Comparison of ENCODE assay signal across 18 cellular contexts in the genomic region with DNA sequence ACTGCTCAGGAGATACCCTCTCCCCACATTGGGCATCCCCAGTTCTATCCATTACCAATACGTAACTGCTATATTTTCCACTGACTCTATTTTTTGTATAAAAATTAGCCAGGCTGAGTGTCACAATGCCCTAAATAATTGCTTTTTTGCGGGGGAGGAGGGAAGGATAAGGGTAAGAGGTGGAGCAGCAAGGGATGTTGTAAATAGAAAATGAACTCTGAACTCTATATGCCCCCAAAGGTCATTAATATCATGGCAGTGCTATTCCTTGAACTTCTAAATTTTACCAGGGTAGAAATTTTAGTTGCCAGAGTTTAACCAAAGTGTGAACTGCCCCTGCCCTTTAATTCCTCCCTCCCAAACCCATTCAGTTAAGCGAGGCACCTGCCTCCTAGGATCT.
DNase-seq lines count a peak whose midpoint lies in the region; ATAC-seq, FAIRE-seq and TF ChIP-seq lines count a peak whose summit lies in the region.
"Had no signal": no experiment of that assay in that cellular context is flagged by ENCODE, and none has a peak within 500 bp of the region (broad histone marks: within the 10 kb centered on the region; RNA-seq: fewer than 3 reads in every experiment).

No MANE protein-coding gene starts in this region.

- H3K27ac ChIP-seq in HUES6 (ENCODE audit: low read depth, low read length) (no peak overlapping the region), K562 (ENCODE audit: extremely low read depth, low read depth, low read length) (no peak overlapping the region)
- H3K27ac ChIP-seq: C4-2B had no signal

- WGBS in K562 (ENCODE audit: insufficient coverage, low coverage, missing lambda C conversion rate) = 45% methylated on average over 3 of the region's 3 CpGs

- H3K4me3 ChIP-seq in Caco-2 (ENCODE audit: low read depth, low read length) (no peak overlapping the region), HUES6 (ENCODE audit: low read depth, low read length) (peak overlapping the region; percentile 9; the same call in 1 of the 2 replicates), K562 (no peak overlapping the region)

- H3K9me3 ChIP-seq in Caco-2 = no peaks in the 10 kb centered on the region
- H3K9me3 ChIP-seq in HUES6 (ENCODE audit: control insufficient read depth, insufficient read depth, low read depth, low read length) = no peaks in the 10 kb centered on the region
- H3K9me3 ChIP-seq in K562 (replicated peaks; ENCODE audit: control insufficient read depth, insufficient read depth, low read depth, low read length) = no peaks in the 10 kb centered on the region

- H3K36me3 ChIP-seq in Caco-2 (ENCODE audit: control insufficient read depth, insufficient read depth, low read length) = no peaks in the 10 kb centered on the region
- H3K36me3 ChIP-seq in HUES6 (ENCODE audit: control insufficient read depth, insufficient read depth, low read length) = no peaks in the 10 kb centered on the region
- H3K36me3 ChIP-seq in K562 (ENCODE audit: control insufficient read depth, insufficient read depth, low read length) = no peaks in the 10 kb centered on the region

- H3K9ac ChIP-seq in HUES6 (ENCODE audit: low read length) (no peak overlapping the region), K562 (ENCODE audit: insufficient read depth in 1 of 2, low read depth in 2 of 2, low read length in 2 of 2) (peak overlapping the region; percentile 3 to 78; a peak in 2 of 4 replicates)

- peaks cover 18% of the 10 kb centered on the region for H3K4me1 ChIP-seq in Caco-2
- peaks cover 6% of the 10 kb centered on the region; the same call in 1 of the 2 replicates for H3K4me1 ChIP-seq in HUES6 (ENCODE audit: control insufficient read depth, insufficient read depth, low read length)
- H3K4me1 ChIP-seq in K562 (replicated peaks in 1 of 2; ENCODE audit: control insufficient read depth in 2 of 2, insufficient read depth in 2 of 2, low read length in 2 of 2) = peaks cover 0 to 8% of the 10 kb centered on the region in 2 experiments; a peak in 4 of 5 replicates

- in situ Hi-C loops in K562 (cut with MboI) = no loop called here

- intact Hi-C loops in Caco-2 (cut with micrococcal nuclease; ENCODE audit: unreplicated experiment) (no loop called here), K562 (cut with micrococcal nuclease) (no loop called here)

- no peak for FAIRE-seq in K562 (lab: Jason Lieb, UNC)
- FAIRE-seq in GM12892 (lab: Jason Lieb, UNC) = no peak
- FAIRE-seq: A204.1 had no signal

- H3K9me3 Mint-ChIP-seq in Caco-2 (ENCODE audit: unreplicated experiment) = no peaks in the 10 kb centered on the region
- no peaks in the 10 kb centered on the region for H3K9me3 Mint-ChIP-seq in nephron progenitor cell

- ATAC-seq in K562 = peak; percentile 26
- ATAC-seq: HCT116, Panc1, SK-N-SH treated with all-trans-retinoic acid at 6 μM for 48 hours had no signal

- no peak for TF ChIP-seq RAD21 in K562 (CRISPR knock-in tag; conservative IDR thresholded peaks at IDR 0.05 in 1 of 2, IDR thresholded peaks at IDR 0.05 in 1 of 2)

- no peak for TF ChIP-seq CTCF in Caco-2 (IDR thresholded peaks at IDR 0.05; ENCODE audit: insufficient read depth in 1 of 2, low read depth in 1 of 2, low read length in 1 of 2, severe bottlenecking in 1 of 2, unreplicated experiment in 1 of 2)
- TF ChIP-seq CTCF in K562 (IDR thresholded peaks at IDR 0.05 in 2 of 3, conservative IDR thresholded peaks at IDR 0.05 in 1 of 3; ENCODE audit: insufficient read depth in 2 of 3, low read depth in 1 of 3, low read length in 3 of 3) = no peak
- TF ChIP-seq CTCF in nephron progenitor cell (IDR thresholded peaks at IDR 0.05) = no peak

- no peaks in the 10 kb centered on the region for H3K27me3 ChIP-seq in Caco-2 (replicated peaks; ENCODE audit: control insufficient read depth, insufficient read depth, low read length)
- H3K27me3 ChIP-seq in HUES6 (ENCODE audit: control insufficient read depth, insufficient read depth, low read length) = peaks cover 21% of the 10 kb centered on the region
- no peaks in the 10 kb centered on the region for H3K27me3 ChIP-seq in K562 (ENCODE audit: control insufficient read depth in 2 of 2, insufficient read depth in 2 of 2, low read length in 2 of 2)

- POLR2A ChIA-PET in Caco-2 (lab: Charles Lee) (no interaction called here), K562 (lab: Yijun Ruan, JAX) (no interaction called here)

- H3K9me1 ChIP-seq in K562 (ENCODE audit: control insufficient read depth, insufficient read depth, low read length) = no peaks in the 10 kb centered on the region

- H3K4me3 Mint-ChIP-seq in Caco-2 (ENCODE audit: unreplicated experiment) = peak overlapping the region; percentile 65
- H3K4me3 Mint-ChIP-seq in nephron progenitor cell = peak overlapping the region; percentile 77

- H3K27ac Mint-ChIP-seq in Caco-2 (ENCODE audit: unreplicated experiment) (no peak overlapping the region), nephron progenitor cell (peak overlapping the region; percentile 91)

- TF ChIP-seq POLR2A in K562 (conservative IDR thresholded peaks at IDR 0.05) = no peak
- no peak for TF ChIP-seq POLR2A in GM12892 (IDR thresholded peaks at IDR 0.05; ENCODE audit: low read depth, low read length)

- BruUV-seq in Caco-2 (replicated peaks; lab: Mats Ljungman, UMichigan) (no TSS peak), K562 (replicated peaks; lab: Mats Ljungman, UMichigan) (no TSS peak)

- H3K4me1 Mint-ChIP-seq in Caco-2 (ENCODE audit: low read depth, unreplicated experiment) (peaks cover 14% of the 10 kb centered on the region), nephron progenitor cell (peaks cover 72% of the 10 kb centered on the region)

- DNase-seq in Caco-2 = no peak
- DNase-seq in K562 (ENCODE audit: extremely low read depth in 1 of 4, low spot score in 3 of 4) = no peak
- no peak for DNase-seq in nephron progenitor cell
- DNase-seq in globus pallidus (ENCODE audit: low spot score) = no peak
- no peak for DNase-seq in GM12892 (ENCODE audit: insufficient read length)
- DNase-seq in SW 1271 (lab: John Stamatoyannopoulos, UW) = no peak
- DNase-seq: EL, GF-D8, IMR-90, MV-4-11, SIG-M5, T-helper 1 cell had no signal

- peak overlapping the region; percentile 79 for H3K4me2 ChIP-seq in K562 (ENCODE audit: insufficient read depth, low read length)

- CTCF ChIA-PET in Caco-2 (lab: Charles Lee) = no interaction called here
- CTCF ChIA-PET in K562 (lab: Yijun Ruan, JAX; ENCODE audit: low intra/inter-chr PET ratio) = no interaction called here

- H4K20me1 ChIP-seq in K562 (replicated peaks; ENCODE audit: control insufficient read depth, insufficient read depth, low read length) = no peaks in the 10 kb centered on the region

- H3K27me3 Mint-ChIP-seq in Caco-2 (ENCODE audit: insufficient read depth, unreplicated experiment) (peaks cover 19% of the 10 kb centered on the region), nephron progenitor cell (ENCODE audit: low read depth, poor library complexity) (peaks cover 3% of the 10 kb centered on the region)

- no peaks in the 10 kb centered on the region for H3K36me3 Mint-ChIP-seq in Caco-2 (ENCODE audit: insufficient read depth, unreplicated experiment)
- H3K36me3 Mint-ChIP-seq in nephron progenitor cell (ENCODE audit: low read depth) = no peaks in the 10 kb centered on the region

- peak overlapping the region; percentile 86 for H2AFZ ChIP-seq in K562 (ENCODE audit: low read depth, low read length)

- H3K79me2 ChIP-seq in K562 (ENCODE audit: control insufficient read depth, insufficient read depth, low read length) = no peaks in the 10 kb centered on the region

- no peak for TF ChIP-seq EP300 in K562 (IDR thresholded peaks at IDR 0.05; ENCODE audit: low read length)

TF ChIP-seq in K562, 482 proteins besides CTCF, POLR2A, EP300 and RAD21 (continues in another document):
- TF ChIP-seq NR2C2 (CRISPR knock-in tag; IDR thresholded peaks at IDR 0.05) = no peak
- TF ChIP-seq NR2C2 (tag; IDR thresholded peaks at IDR 0.05) = peak; percentile 69
- TF ChIP-seq HDAC2 (IDR thresholded peaks at IDR 0.05) = no peak
- TF ChIP-seq CAMTA2 (CRISPR knock-in tag; conservative IDR thresholded peaks at IDR 0.05) = no peak
- no peak for TF ChIP-seq KLF10 (CRISPR knock-in tag; IDR thresholded peaks at IDR 0.05)
- peak; percentile 84 for TF ChIP-seq NR2C1 (IDR thresholded peaks at IDR 0.05)
- peak; percentile 55; the same call in 1 of the 2 replicates for TF ChIP-seq NR2C1 (tag; IDR thresholded peaks at IDR 0.05)
- TF ChIP-seq ESRRB (CRISPR knock-in tag; IDR thresholded peaks at IDR 0.05; ENCODE audit: borderline replicate concordance) = no peak
- no peak for TF ChIP-seq U2AF2 (optimal IDR thresholded peaks at IDR 0.05; ENCODE audit: low read depth, low read length)
- peak; percentile 24; the same call in 1 of the 2 replicates for TF ChIP-seq EGR1 (conservative IDR thresholded peaks at IDR 0.05)
- TF ChIP-seq, protein P1, sequence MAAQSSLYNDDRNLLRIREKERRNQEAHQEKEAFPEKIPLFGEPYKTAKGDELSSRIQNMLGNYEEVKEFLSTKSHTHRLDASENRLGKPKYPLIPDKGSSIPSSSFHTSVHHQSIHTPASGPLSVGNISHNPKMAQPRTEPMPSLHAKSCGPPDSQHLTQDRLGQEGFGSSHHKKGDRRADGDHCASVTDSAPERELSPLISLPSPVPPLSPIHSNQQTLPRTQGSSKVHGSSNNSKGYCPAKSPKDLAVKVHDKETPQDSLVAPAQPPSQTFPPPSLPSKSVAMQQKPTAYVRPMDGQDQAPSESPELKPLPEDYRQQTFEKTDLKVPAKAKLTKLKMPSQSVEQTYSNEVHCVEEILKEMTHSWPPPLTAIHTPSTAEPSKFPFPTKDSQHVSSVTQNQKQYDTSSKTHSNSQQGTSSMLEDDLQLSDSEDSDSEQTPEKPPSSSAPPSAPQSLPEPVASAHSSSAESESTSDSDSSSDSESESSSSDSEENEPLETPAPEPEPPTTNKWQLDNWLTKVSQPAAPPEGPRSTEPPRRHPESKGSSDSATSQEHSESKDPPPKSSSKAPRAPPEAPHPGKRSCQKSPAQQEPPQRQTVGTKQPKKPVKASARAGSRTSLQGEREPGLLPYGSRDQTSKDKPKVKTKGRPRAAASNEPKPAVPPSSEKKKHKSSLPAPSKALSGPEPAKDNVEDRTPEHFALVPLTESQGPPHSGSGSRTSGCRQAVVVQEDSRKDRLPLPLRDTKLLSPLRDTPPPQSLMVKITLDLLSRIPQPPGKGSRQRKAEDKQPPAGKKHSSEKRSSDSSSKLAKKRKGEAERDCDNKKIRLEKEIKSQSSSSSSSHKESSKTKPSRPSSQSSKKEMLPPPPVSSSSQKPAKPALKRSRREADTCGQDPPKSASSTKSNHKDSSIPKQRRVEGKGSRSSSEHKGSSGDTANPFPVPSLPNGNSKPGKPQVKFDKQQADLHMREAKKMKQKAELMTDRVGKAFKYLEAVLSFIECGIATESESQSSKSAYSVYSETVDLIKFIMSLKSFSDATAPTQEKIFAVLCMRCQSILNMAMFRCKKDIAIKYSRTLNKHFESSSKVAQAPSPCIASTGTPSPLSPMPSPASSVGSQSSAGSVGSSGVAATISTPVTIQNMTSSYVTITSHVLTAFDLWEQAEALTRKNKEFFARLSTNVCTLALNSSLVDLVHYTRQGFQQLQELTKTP (IDR thresholded peaks at IDR 0.05; ENCODE audit: low read depth in 1 of 2, partially characterized antibody in 2 of 2) = no peak
